ENCODE assay signal across 26 cellular contexts in the genomic region with DNA sequence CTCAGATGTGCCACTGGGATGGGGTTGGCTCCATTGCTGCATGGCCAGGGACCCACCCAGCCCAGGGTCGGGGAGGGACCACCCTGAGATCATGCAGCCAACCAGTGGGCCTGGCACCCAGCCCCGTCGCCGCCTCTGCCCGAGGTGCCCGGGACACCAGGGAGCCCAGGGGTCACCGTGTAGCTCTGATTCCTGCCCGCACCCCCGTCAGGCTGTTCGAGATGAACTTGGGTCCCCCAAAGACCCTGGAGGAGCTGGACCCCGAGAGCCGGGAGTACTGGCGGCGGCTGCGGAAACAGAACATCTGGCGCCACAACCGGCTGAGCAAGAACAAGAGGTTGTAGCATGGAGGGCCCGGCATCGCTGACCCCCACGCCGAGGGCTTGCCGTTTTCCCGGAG. TPM values are rescaled to one million over a fixed set of nuclear protein-coding genes. Genes with fewer than 3 reads are reported as not detected.
"Had no signal": no experiment of that assay in that cellular context is flagged by ENCODE, and none has a peak within 500 bp of the region (broad histone marks: within the 10 kb centered on the region; RNA-seq: fewer than 3 reads in every experiment).

No MANE protein-coding gene starts in this region.

- DNase-seq: activated B cell treated with CpG ODN at 0.5 μM for 24 hours; activated CD4-positive, alpha-beta T cell treated with anti-CD3 and anti-CD28 coated beads for 36 hours; activated CD8-positive, alpha-beta memory T cell treated with anti-CD3 and anti-CD28 coated beads, Interleukin-2, amount 50 U/mL, for 48 hours; activated T-cell treated with anti-CD3 and anti-CD28 coated beads, Interleukin-2, amount 50 U/mL, for 4 hours; amygdala; cerebellar nuclear complex; glutamatergic neuron; hippocampal formation; left ventricle myocardium superior; retina; SJCRH30; stimulated activated CD4-positive, alpha-beta T cell treated with anti-CD3 and anti-CD28 coated beads, Interleukin-2, amount 100 ng/mL, for 48 hours; stimulated activated naive CD4-positive, alpha-beta T cell; T-cell; T1000; thyroid gland; upper lobe of right lung had no signal

- H3K27me3 Mint-ChIP-seq: activated B cell treated with CpG ODN at 0.5 μM for 24 hours; activated CD4-positive, alpha-beta T cell treated with anti-CD3 and anti-CD28 coated beads for 36 hours; activated naive CD8-positive, alpha-beta T cell; progenitor cell of endocrine pancreas; T-cell had no signal

- H3K9me3 Mint-ChIP-seq: activated B cell treated with CpG ODN at 0.5 μM for 24 hours; activated T-cell treated with anti-CD3 and anti-CD28 coated beads, Interleukin-2, amount 50 U/mL, for 4 hours; neural crest cell; T-cell had no signal

- H3K27me3 ChIP-seq: thyroid gland, upper lobe of right lung had no signal

- H3K4me3 Mint-ChIP-seq: activated B cell treated with CpG ODN at 0.5 μM for 24 hours; activated CD4-positive, alpha-beta T cell treated with anti-CD3 and anti-CD28 coated beads for 36 hours; neural crest cell had no signal

- H3K27ac ChIP-seq: coronary artery, esophagus muscularis mucosa, SJCRH30, thyroid gland, upper lobe of right lung had no signal

- H3K27ac Mint-ChIP-seq: activated B cell treated with CpG ODN at 0.5 μM for 24 hours, progenitor cell of endocrine pancreas had no signal

- ATAC-seq: activated CD4-positive, alpha-beta T cell treated with anti-CD3 and anti-CD28 coated beads for 36 hours; activated T-cell treated with anti-CD3 and anti-CD28 coated beads, Interleukin-2, amount 50 U/mL, for 4 hours; left ventricle myocardium superior; T-cell; upper lobe of right lung had no signal

- H3K9me3 ChIP-seq: esophagus muscularis mucosa, SJCRH30, thyroid gland, upper lobe of right lung had no signal

- H3K4me1 ChIP-seq: SJCRH30 had no signal

- H3K4me3 ChIP-seq: coronary artery, esophagus muscularis mucosa, SJCRH30, thyroid gland, upper lobe of right lung had no signal

RNA-seq across cellular contexts. Expression of a gene that starts 5.0 kb away (rescaled TPM):
- total RNA-seq: activated B cell treated with CpG ODN at 0.5 μM for 24 hours; activated CD4-positive, alpha-beta T cell treated with anti-CD3 and anti-CD28 coated beads for 36 hours; activated T-cell treated with anti-CD3 and anti-CD28 coated beads, Interleukin-2, amount 50 U/mL, for 4 hours; bronchial epithelial cell; esophagus muscularis mucosa; left ventricle myocardium superior; mononuclear cell; neural crest cell; progenitor cell of endocrine pancreas; SJCRH30; subcutaneous adipose tissue; T-cell; thyroid gland; upper lobe of right lung had no signal

RNA-seq across cellular contexts. Expression of a gene that starts 19.1 kb away (rescaled TPM):
- total RNA-seq: bronchial epithelial cell, neural crest cell, SJCRH30 had no signal

RNA-seq across cellular contexts. Expression of a gene that starts 58.9 kb away (rescaled TPM):
- total RNA-seq: frontal cortex, neural crest cell, SJCRH30 had no signal
